1 cellular context compared by ENCODE assay signal in the genomic region with DNA sequence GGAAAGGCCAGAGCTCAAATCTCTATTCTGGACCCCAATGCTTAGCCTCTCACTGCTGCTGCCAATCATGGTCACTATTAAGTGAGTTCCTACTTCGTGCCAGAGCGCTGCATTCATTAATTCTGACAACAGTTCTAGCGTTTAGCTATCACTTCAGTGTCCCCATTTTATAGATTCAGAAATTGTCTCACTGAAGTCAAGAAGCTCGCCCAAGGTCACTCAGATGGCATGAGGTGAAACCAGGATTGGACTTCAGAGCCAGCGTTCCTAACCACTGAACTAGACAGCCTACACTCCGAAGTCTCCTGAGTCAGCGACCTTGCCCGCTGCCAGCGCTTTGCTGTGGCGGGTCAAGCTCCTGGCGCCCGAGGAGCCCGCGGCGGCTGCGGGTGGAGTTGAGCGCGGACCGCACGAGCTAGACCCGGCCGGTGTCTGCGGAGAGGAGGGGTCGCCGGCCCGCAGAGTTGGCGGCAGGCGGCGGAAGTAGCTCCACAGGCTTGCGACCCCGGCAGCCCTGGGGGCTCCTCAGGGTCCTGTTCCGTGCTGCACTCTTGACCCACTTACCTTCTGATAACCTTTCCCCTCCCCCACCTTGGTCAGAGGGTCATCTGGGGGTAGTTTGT.
A peak's percentile ranks its signal among the peaks of the same experiment; 100 is the strongest.
TF ChIP-seq lines count a peak whose summit lies in the region.

No MANE protein-coding gene starts in this region.

TF ChIP-seq in WTC11, 78 proteins besides CTCF, POLR2A, EP300 and RAD21 (continued from another document):
- TF ChIP-seq, protein P1, sequence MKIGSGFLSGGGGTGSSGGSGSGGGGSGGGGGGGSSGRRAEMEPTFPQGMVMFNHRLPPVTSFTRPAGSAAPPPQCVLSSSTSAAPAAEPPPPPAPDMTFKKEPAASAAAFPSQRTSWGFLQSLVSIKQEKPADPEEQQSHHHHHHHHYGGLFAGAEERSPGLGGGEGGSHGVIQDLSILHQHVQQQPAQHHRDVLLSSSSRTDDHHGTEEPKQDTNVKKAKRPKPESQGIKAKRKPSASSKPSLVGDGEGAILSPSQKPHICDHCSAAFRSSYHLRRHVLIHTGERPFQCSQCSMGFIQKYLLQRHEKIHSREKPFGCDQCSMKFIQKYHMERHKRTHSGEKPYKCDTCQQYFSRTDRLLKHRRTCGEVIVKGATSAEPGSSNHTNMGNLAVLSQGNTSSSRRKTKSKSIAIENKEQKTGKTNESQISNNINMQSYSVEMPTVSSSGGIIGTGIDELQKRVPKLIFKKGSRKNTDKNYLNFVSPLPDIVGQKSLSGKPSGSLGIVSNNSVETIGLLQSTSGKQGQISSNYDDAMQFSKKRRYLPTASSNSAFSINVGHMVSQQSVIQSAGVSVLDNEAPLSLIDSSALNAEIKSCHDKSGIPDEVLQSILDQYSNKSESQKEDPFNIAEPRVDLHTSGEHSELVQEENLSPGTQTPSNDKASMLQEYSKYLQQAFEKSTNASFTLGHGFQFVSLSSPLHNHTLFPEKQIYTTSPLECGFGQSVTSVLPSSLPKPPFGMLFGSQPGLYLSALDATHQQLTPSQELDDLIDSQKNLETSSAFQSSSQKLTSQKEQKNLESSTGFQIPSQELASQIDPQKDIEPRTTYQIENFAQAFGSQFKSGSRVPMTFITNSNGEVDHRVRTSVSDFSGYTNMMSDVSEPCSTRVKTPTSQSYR (CRISPR knock-in tag; IDR thresholded peaks at IDR 0.05): no peak
- TF ChIP-seq, protein P2, sequence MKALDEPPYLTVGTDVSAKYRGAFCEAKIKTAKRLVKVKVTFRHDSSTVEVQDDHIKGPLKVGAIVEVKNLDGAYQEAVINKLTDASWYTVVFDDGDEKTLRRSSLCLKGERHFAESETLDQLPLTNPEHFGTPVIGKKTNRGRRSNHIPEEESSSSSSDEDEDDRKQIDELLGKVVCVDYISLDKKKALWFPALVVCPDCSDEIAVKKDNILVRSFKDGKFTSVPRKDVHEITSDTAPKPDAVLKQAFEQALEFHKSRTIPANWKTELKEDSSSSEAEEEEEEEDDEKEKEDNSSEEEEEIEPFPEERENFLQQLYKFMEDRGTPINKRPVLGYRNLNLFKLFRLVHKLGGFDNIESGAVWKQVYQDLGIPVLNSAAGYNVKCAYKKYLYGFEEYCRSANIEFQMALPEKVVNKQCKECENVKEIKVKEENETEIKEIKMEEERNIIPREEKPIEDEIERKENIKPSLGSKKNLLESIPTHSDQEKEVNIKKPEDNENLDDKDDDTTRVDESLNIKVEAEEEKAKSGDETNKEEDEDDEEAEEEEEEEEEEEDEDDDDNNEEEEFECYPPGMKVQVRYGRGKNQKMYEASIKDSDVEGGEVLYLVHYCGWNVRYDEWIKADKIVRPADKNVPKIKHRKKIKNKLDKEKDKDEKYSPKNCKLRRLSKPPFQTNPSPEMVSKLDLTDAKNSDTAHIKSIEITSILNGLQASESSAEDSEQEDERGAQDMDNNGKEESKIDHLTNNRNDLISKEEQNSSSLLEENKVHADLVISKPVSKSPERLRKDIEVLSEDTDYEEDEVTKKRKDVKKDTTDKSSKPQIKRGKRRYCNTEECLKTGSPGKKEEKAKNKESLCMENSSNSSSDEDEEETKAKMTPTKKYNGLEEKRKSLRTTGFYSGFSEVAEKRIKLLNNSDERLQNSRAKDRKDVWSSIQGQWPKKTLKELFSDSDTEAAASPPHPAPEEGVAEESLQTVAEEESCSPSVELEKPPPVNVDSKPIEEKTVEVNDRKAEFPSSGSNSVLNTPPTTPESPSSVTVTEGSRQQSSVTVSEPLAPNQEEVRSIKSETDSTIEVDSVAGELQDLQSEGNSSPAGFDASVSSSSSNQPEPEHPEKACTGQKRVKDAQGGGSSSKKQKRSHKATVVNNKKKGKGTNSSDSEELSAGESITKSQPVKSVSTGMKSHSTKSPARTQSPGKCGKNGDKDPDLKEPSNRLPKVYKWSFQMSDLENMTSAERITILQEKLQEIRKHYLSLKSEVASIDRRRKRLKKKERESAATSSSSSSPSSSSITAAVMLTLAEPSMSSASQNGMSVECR (CRISPR knock-in tag; IDR thresholded peaks at IDR 0.05; ENCODE audit: borderline replicate concordance): no peak
- TF ChIP-seq GTF2I (CRISPR knock-in tag; conservative IDR thresholded peaks at IDR 0.05) (0 out of 2 replicates have a peak, but pooled peaks have one; percentile 1), TCF7 (CRISPR knock-in tag; IDR thresholded peaks at IDR 0.05; ENCODE audit: low read depth) (no peak)
